ENCODE assay signal across 9 cellular contexts in genomic region chr19:4389064-4389375, GRCh38. TPM values are rescaled to one million over a fixed set of nuclear protein-coding genes. Genes with fewer than 3 reads are reported as not detected.
DNase-seq lines count a peak whose midpoint lies in the region; ATAC-seq, FAIRE-seq and TF ChIP-seq lines count a peak whose summit lies in the region.
"Had no signal": no experiment of that assay in that cellular context is flagged by ENCODE, and none has a peak within 500 bp of the region (broad histone marks: within the 10 kb centered on the region; RNA-seq: fewer than 3 reads in every experiment).

No MANE protein-coding gene starts in this region.

- no peak for TF ChIP-seq EP300 in stomach (IDR thresholded peaks at IDR 0.05)

- TF ChIP-seq CTCF in astrocyte (IDR thresholded peaks at IDR 0.05; ENCODE audit: insufficient read depth, low read depth, low read length): no peak
- TF ChIP-seq CTCF in kidney (IDR thresholded peaks at IDR 0.05; ENCODE audit: borderline replicate concordance, extremely low read depth, insufficient read depth): no peak
- TF ChIP-seq CTCF in stomach (IDR thresholded peaks at IDR 0.05): no peak

- no peak overlapping the region for H2AFZ ChIP-seq in astrocyte (ENCODE audit: low read depth, low read length)

- H3K27me3 ChIP-seq in astrocyte (ENCODE audit: insufficient read depth, low read length) (no peaks in the 10 kb centered on the region), stomach (no peaks in the 10 kb centered on the region)

- H3K4me1 ChIP-seq in astrocyte (ENCODE audit: insufficient read depth, low read length) (peaks cover 42% of the 10 kb centered on the region), kidney (ENCODE audit: control insufficient read depth in 1 of 2, insufficient read depth in 1 of 2, low read depth in 1 of 2, low read length in 2 of 2) (peaks cover 38 to 39% of the 10 kb centered on the region in 2 donors), stomach (peaks cover 78 to 94% (median 88%) of the 10 kb centered on the region in 4 donors)

- no peaks in the 10 kb centered on the region for H3K9me3 Mint-ChIP-seq in astrocyte (ENCODE audit: unreplicated experiment)
- H3K9me3 Mint-ChIP-seq in activated CD4-positive, alpha-beta T cell treated with anti-CD3 and anti-CD28 coated beads for 36 hours (ENCODE audit: low read depth): no peaks in the 10 kb centered on the region
- H3K9me3 Mint-ChIP-seq: memory B cell had no signal

- FAIRE-seq in astrocyte (lab: Jason Lieb, UNC): no peak
- FAIRE-seq in kidney (lab: Jason Lieb, UNC): no peak

- CTCF ChIA-PET in activated CD4-positive, alpha-beta T cell treated with anti-CD3 and anti-CD28 coated beads for 36 hours (lab: Charles Lee): interaction anchor here (0.6 kb wide), 1 partner anchor 19 kb away, joined by 3 read pairs; no protein-coding TSS in a partner anchor

- H3K9me3 ChIP-seq in astrocyte (ENCODE audit: insufficient read depth, low read depth, low read length) (no peaks in the 10 kb centered on the region), kidney (ENCODE audit: control insufficient read depth in 1 of 2, low read length in 2 of 2) (no peaks in the 10 kb centered on the region), stomach (no peaks in the 10 kb centered on the region)

- no peak for DNase-seq in astrocyte (ENCODE audit: low read depth)
- no peak for DNase-seq in kidney
- no peak for DNase-seq in stomach
- DNase-seq in DMS79 treated with DMSO at 0.1 percent for 48 hours (lab: John Stamatoyannopoulos, UW): no peak
- DNase-seq in activated CD4-positive, alpha-beta T cell treated with anti-CD3 and anti-CD28 coated beads for 36 hours: no peak
- DNase-seq: stimulated activated CD4-positive, alpha-beta T cell treated with anti-CD3 and anti-CD28 coated beads, Interleukin-12 subunit alpha, Interleukin-12 subunit beta, amount 100 ng/mL, for 4 hours; stimulated activated naive CD4-positive, alpha-beta T cell treated with Interleukin-2 at 50 U/mL for 16 hours had no signal

- peaks cover 57% of the 10 kb centered on the region for H3K4me1 Mint-ChIP-seq in astrocyte (ENCODE audit: low read depth, unreplicated experiment)
- peaks cover 37% of the 10 kb centered on the region for H3K4me1 Mint-ChIP-seq in activated CD4-positive, alpha-beta T cell treated with anti-CD3 and anti-CD28 coated beads for 36 hours

- H3K36me3 Mint-ChIP-seq in astrocyte (ENCODE audit: low read depth, unreplicated experiment): peaks cover 8% of the 10 kb centered on the region
- H3K36me3 Mint-ChIP-seq in activated CD4-positive, alpha-beta T cell treated with anti-CD3 and anti-CD28 coated beads for 36 hours (ENCODE audit: low read depth): peaks cover 13% of the 10 kb centered on the region

- no peak overlapping the region for H3K27ac ChIP-seq in astrocyte (ENCODE audit: low read depth, low read length)
- H3K27ac ChIP-seq in kidney (ENCODE audit: low read depth in 2 of 2, low read length in 2 of 2): peak overlapping the region; percentile 25 to 49
- H3K27ac ChIP-seq in stomach: peak overlapping the region; percentile 69 to 87 (median 82)

- no peaks in the 10 kb centered on the region for H3K27me3 Mint-ChIP-seq in astrocyte (ENCODE audit: low read depth, unreplicated experiment)
- no peaks in the 10 kb centered on the region for H3K27me3 Mint-ChIP-seq in activated CD4-positive, alpha-beta T cell treated with anti-CD3 and anti-CD28 coated beads for 36 hours
- H3K27me3 Mint-ChIP-seq: memory B cell had no signal

- intact Hi-C loops in kidney (cut with DNase I) (no loop called here), stomach (cut with DNase I; ENCODE audit: low total_unique reads) (no loop called here)
- intact Hi-C loops in activated CD4-positive, alpha-beta T cell treated with anti-CD3 and anti-CD28 coated beads for 36 hours (cut with DNase I, micrococcal nuclease): no loop called here

- H4K20me1 ChIP-seq in astrocyte (ENCODE audit: insufficient read depth, low read length): peaks cover 95% of the 10 kb centered on the region

- WGBS in stomach, 5 donors: 48 to 74% (median 51%) methylated on average over 9 of the region's 9 CpGs

- peaks cover 99% of the 10 kb centered on the region for H3K79me2 ChIP-seq in astrocyte (ENCODE audit: insufficient read depth, low read length)

- TF ChIP-seq POLR2A in stomach (IDR thresholded peaks at IDR 0.05): no peak

- H3K4me3 ChIP-seq in astrocyte (ENCODE audit: insufficient read depth, low read depth, low read length) (no peak overlapping the region), kidney (ENCODE audit: low read length in 2 of 2) (no peak overlapping the region), stomach (no peak overlapping the region)

- H3K9ac ChIP-seq in astrocyte (ENCODE audit: low read length) (no peak overlapping the region), kidney (ENCODE audit: low read length in 2 of 2) (peak overlapping the region in 1 of 2 donors; percentile 19)

- H3K4me2 ChIP-seq in astrocyte (ENCODE audit: low read length): no peak overlapping the region

- H3K27ac Mint-ChIP-seq in astrocyte (ENCODE audit: unreplicated experiment): peak overlapping the region; percentile 8
- no peak overlapping the region for H3K27ac Mint-ChIP-seq in activated CD4-positive, alpha-beta T cell treated with anti-CD3 and anti-CD28 coated beads for 36 hours

- no peak for ATAC-seq in HG03025 (IDR thresholded peaks at IDR 0.05; ENCODE audit: low FRiP score, unreplicated experiment)
- no peak for ATAC-seq in activated CD4-positive, alpha-beta T cell treated with anti-CD3 and anti-CD28 coated beads for 36 hours

- H3K36me3 ChIP-seq in astrocyte (ENCODE audit: insufficient read depth, low read length) (no peaks in the 10 kb centered on the region), kidney (ENCODE audit: control insufficient read depth in 1 of 2, insufficient read depth in 2 of 2, low read length in 2 of 2) (peaks cover 0 to 4% of the 10 kb centered on the region in 2 donors), stomach (peaks cover 0 to 21% (median 17%) of the 10 kb centered on the region in 4 donors)

- POLR2A ChIA-PET in activated CD4-positive, alpha-beta T cell treated with anti-CD3 and anti-CD28 coated beads for 36 hours (lab: Charles Lee): no interaction called here

- no peak overlapping the region for H3K4me3 Mint-ChIP-seq in astrocyte (ENCODE audit: unreplicated experiment)
- H3K4me3 Mint-ChIP-seq in activated CD4-positive, alpha-beta T cell treated with anti-CD3 and anti-CD28 coated beads for 36 hours: no peak overlapping the region
- H3K4me3 Mint-ChIP-seq: memory B cell had no signal

RNA-seq across cellular contexts. Expression of gene SH3GL1, which starts 11.3 kb away (rescaled TPM):
- 101 and 102 TPM in 2 replicates for total RNA-seq in astrocyte
- 52.7 TPM for total RNA-seq in kidney
- 34.8 TPM for polyA plus RNA-seq in kidney (ENCODE audit: insufficient read depth, low read depth, low replicate concordance)
- 100 to 1,000 TPM in 1 of 5 donors, 10 to 100 TPM in 4; 14.8 to 111 (median 26.3) TPM for total RNA-seq in stomach
- polyA plus RNA-seq in stomach: 10 to 100 TPM; 44.9 to 48.5 (median 46.0) TPM
- total RNA-seq in activated CD4-positive, alpha-beta T cell treated with anti-CD3 and anti-CD28 coated beads for 36 hours: 10 to 100 TPM; 42.0 to 46.8 TPM

RNA-seq across cellular contexts. Expression of gene CHAF1A, which starts 13.4 kb away (rescaled TPM):
- total RNA-seq in astrocyte: 7.2 and 8.5 TPM in 2 replicates
- total RNA-seq in kidney: 10.0 TPM
- polyA plus RNA-seq in kidney (ENCODE audit: insufficient read depth, low read depth, low replicate concordance): 2.7 TPM
- total RNA-seq in stomach: 100 to 1,000 TPM in 1 of 5 donors, 10 to 100 TPM in 1, 1 to 10 TPM in 3; 1.8 to 100 (median 9.8) TPM
- polyA plus RNA-seq in stomach: 1 to 10 TPM; 5.4 to 7.2 (median 5.8) TPM
- 10 to 100 TPM; 77.0 to 78.9 TPM for total RNA-seq in activated CD4-positive, alpha-beta T cell treated with anti-CD3 and anti-CD28 coated beads for 36 hours

RNA-seq across cellular contexts. Expression of gene MPND, which starts 45.7 kb away (rescaled TPM):
- 10.3 and 14.7 TPM in 2 replicates for total RNA-seq in astrocyte
- total RNA-seq in kidney: 24.1 TPM
- polyA plus RNA-seq in kidney (ENCODE audit: insufficient read depth, low read depth, low replicate concordance): 43.5 TPM
- total RNA-seq in stomach: 10 to 100 TPM in 2 of 5 donors, 1 to 10 TPM in 3; 2.2 to 24.5 (median 8.3) TPM
- 10 to 100 TPM; 20.4 to 25.0 (median 22.0) TPM for polyA plus RNA-seq in stomach
- 10 to 100 TPM; 12.6 to 18.0 TPM for total RNA-seq in activated CD4-positive, alpha-beta T cell treated with anti-CD3 and anti-CD28 coated beads for 36 hours

RNA-seq across cellular contexts. Expression of gene STAP2, which starts 50.4 kb away (rescaled TPM):
- 1.8 and 5.3 TPM in 2 replicates for total RNA-seq in astrocyte
- total RNA-seq in kidney: 32.3 TPM
- polyA plus RNA-seq in kidney (ENCODE audit: insufficient read depth, low read depth, low replicate concordance): 61.5 TPM
- 100 to 1,000 TPM in 1 of 5 donors, 10 to 100 TPM in 3, not detected in 1; 20.7 to 250 (median 35.1) TPM for total RNA-seq in stomach
- polyA plus RNA-seq in stomach: 10 to 100 TPM; 32.7 to 70.8 (median 52.4) TPM
- 10 to 100 TPM; 11.0 to 11.5 TPM for total RNA-seq in activated CD4-positive, alpha-beta T cell treated with anti-CD3 and anti-CD28 coated beads for 36 hours
